Comparison of ENCODE assay signal across 24 cellular contexts in genomic region chr6:24329451-24329850, GRCh38. TPM values are rescaled to one million over a fixed set of nuclear protein-coding genes. Genes with fewer than 3 reads are reported as not detected.
"Had no signal": no experiment of that assay in that cellular context is flagged by ENCODE, and none has a peak within 500 bp of the region (broad histone marks: within the 10 kb centered on the region; RNA-seq: fewer than 3 reads in every experiment).

No MANE protein-coding gene starts in this region.

- H3K4me3 ChIP-seq: cardiac muscle cell, hepatocyte, mucosa of descending colon, tibial artery had no signal

- H2AFZ ChIP-seq: hepatocyte had no signal

- H3K9me3 ChIP-seq: mucosa of descending colon, tibial artery had no signal

- H3K9me3 Mint-ChIP-seq: activated naive CD4-positive, alpha-beta T cell treated with anti-CD3 and anti-CD28 coated beads for 36 hours; activated naive CD8-positive, alpha-beta T cell treated with anti-CD3 and anti-CD28 coated beads, Interleukin-2, amount 10 ng/mL, durations not matched to agents 7 days and 5 days; dendritic cell treated with granulocyte-macrophage colony-stimulating factor and Interleukin-4, amounts not matched to agents 40 ng/mL and 50 ng/mL, for 4 days; stimulated activated naive CD8-positive, alpha-beta T cell treated with anti-CD3 and anti-CD28 coated beads, Interleukin-15, amount 100 ng/mL, for 72 hours had no signal

- H3K36me3 Mint-ChIP-seq: activated naive CD8-positive, alpha-beta T cell treated with anti-CD3 and anti-CD28 coated beads, Interleukin-2, amount 10 ng/mL, durations not matched to agents 7 days and 5 days; immature natural killer cell had no signal

- H3K4me1 ChIP-seq: tibial artery had no signal

- H3K27me3 Mint-ChIP-seq: stimulated activated naive CD8-positive, alpha-beta T cell treated with anti-CD3 and anti-CD28 coated beads, Interleukin-15, amount 100 ng/mL, for 72 hours had no signal

- H3K27ac Mint-ChIP-seq: activated naive CD4-positive, alpha-beta T cell treated with anti-CD3 and anti-CD28 coated beads for 36 hours; activated naive CD8-positive, alpha-beta T cell treated with anti-CD3 and anti-CD28 coated beads, Interleukin-2, amount 10 ng/mL, durations not matched to agents 7 days and 5 days; dendritic cell treated with granulocyte-macrophage colony-stimulating factor and Interleukin-4, amounts not matched to agents 40 ng/mL and 50 ng/mL, for 4 days; immature natural killer cell; stimulated activated naive CD8-positive, alpha-beta T cell treated with anti-CD3 and anti-CD28 coated beads, Interleukin-15, amount 100 ng/mL, for 72 hours had no signal

- H3K4me3 Mint-ChIP-seq: activated naive CD4-positive, alpha-beta T cell treated with anti-CD3 and anti-CD28 coated beads for 36 hours; activated naive CD8-positive, alpha-beta T cell treated with anti-CD3 and anti-CD28 coated beads, Interleukin-2, amount 10 ng/mL, durations not matched to agents 7 days and 5 days; dendritic cell treated with granulocyte-macrophage colony-stimulating factor and Interleukin-4, amounts not matched to agents 40 ng/mL and 50 ng/mL, for 4 days; immature natural killer cell; stimulated activated naive CD8-positive, alpha-beta T cell treated with anti-CD3 and anti-CD28 coated beads, Interleukin-15, amount 100 ng/mL, for 72 hours had no signal

- ATAC-seq: left cardiac atrium; stimulated activated naive CD8-positive, alpha-beta T cell treated with anti-CD3 and anti-CD28 coated beads, Interleukin-15, amount 100 ng/mL, for 72 hours had no signal

- H3K27me3 ChIP-seq: cardiac muscle cell, hepatocyte, tibial artery had no signal

- H3K79me2 ChIP-seq: hepatocyte had no signal

- H3K27ac ChIP-seq: cardiac muscle cell, tibial artery had no signal

- H3K4me1 Mint-ChIP-seq: activated naive CD8-positive, alpha-beta T cell treated with anti-CD3 and anti-CD28 coated beads, Interleukin-2, amount 10 ng/mL, durations not matched to agents 7 days and 5 days; immature natural killer cell; stimulated activated naive CD8-positive, alpha-beta T cell treated with anti-CD3 and anti-CD28 coated beads, Interleukin-15, amount 100 ng/mL, for 72 hours had no signal

- DNase-seq: activated CD4-positive, alpha-beta T cell treated with anti-CD3 and anti-CD28 coated beads for 4 hours; activated CD4-positive, alpha-beta T cell treated with anti-CD3 and anti-CD28 coated beads, Interleukin-2, amount 50 U/mL, for 48 hours; activated CD4-positive, CD25-positive, alpha-beta regulatory T cell; activated CD8-positive, alpha-beta memory T cell treated with anti-CD3 and anti-CD28 coated beads, Interleukin-2, amount 50 U/mL, for 48 hours; activated naive CD4-positive, alpha-beta T cell treated with anti-CD3 and anti-CD28 coated beads for 36 hours; activated naive CD8-positive, alpha-beta T cell treated with anti-CD3 and anti-CD28 coated beads, Interleukin-2, amount 10 ng/mL, durations not matched to agents 7 days and 5 days; activated T-cell treated with anti-CD3 and anti-CD28 coated beads, Interleukin-2, amount 50 U/mL, for 48 hours; amygdala; effector CD4-positive, alpha-beta T cell; erythroblast; foreskin melanocyte; immature natural killer cell; left cardiac atrium; mucosa of descending colon; stimulated activated CD4-positive, alpha-beta T cell treated with anti-CD3 and anti-CD28 coated beads, Interleukin-1b, Interleukin-23, amount 100 ng/mL, for 48 hours; stimulated activated naive CD8-positive, alpha-beta T cell treated with anti-CD3 and anti-CD28 coated beads, Interleukin-15, amount 100 ng/mL, for 72 hours; T-helper 2 cell; tibial artery had no signal

- H3K36me3 ChIP-seq: cardiac muscle cell, tibial artery had no signal

RNA-seq across cellular contexts. Expression of gene DCDC2, which starts 28.4 kb away (rescaled TPM):
- total RNA-seq: activated naive CD4-positive, alpha-beta T cell treated with anti-CD3 and anti-CD28 coated beads for 36 hours; fibroblast of lung; posterior vena cava; skeletal muscle tissue had no signal
- polyA plus RNA-seq: cardiac muscle cell, immature natural killer cell had no signal
